Comparison of ENCODE assay signal across 8 cellular contexts in the genomic region with DNA sequence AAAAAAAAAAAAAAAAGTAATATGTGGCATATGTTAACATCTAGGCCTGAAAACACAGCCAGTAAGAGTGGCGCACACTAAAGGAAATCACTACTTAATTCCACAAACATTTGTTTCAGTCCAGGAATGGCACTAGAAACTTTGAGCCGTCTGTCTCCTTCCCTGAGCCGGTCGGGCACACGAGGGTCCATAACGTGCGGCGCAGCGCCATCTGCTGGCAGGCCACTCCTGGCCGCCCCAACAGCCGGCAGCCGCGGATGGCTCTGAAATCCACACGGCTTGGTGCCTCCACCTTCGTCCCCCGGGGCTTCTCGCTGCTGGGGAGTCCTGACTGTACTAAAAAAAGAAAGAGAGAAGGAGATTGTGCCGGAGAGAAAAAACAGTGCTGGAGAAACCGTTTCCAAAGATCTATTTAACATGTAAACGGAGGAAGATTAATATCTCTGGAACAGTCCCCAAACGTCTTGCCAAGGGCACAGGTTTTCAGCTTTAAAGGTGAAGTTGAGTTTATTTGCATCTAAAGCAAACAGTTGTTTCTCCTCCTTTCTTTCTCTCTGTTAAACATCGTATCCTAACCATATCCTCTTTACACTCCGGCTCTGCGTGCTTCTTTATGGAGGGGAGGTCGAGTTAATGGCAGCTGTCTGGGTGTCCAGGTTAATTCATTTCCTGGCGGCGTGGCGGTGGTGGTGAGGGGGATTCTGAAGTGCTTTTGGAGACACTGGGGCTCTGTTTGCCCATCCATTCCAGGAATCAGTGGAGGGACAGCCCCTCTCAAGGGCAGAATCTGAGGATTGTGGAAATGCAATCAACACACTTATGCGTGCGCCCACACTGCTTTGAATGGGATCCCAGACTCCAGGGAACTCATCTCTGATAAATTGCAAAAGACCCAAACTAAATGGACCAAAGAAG.
DNase-seq lines count a peak whose midpoint lies in the region; ATAC-seq lines count a peak whose summit lies in the region.

No MANE protein-coding gene starts in this region.

- H4K12ac ChIP-seq in trophoblast cell (ENCODE audit: low read depth, low read length) = no peak overlapping the region

- no peak overlapping the region for H3K4me3 ChIP-seq in trophoblast cell (ENCODE audit: low read depth, low read length)

- no peaks in the 10 kb centered on the region for H3K79me2 ChIP-seq in trophoblast cell (ENCODE audit: control insufficient read depth, insufficient read depth, low read length, poor library complexity)

- no peaks in the 10 kb centered on the region for H3K4me1 ChIP-seq in trophoblast cell (ENCODE audit: control insufficient read depth in 1 of 2, insufficient read depth in 2 of 2, low read length in 2 of 2)

- H3K18ac ChIP-seq in trophoblast cell (ENCODE audit: low read length) = no peak overlapping the region

- no peak overlapping the region for H2BK12ac ChIP-seq in trophoblast cell (ENCODE audit: low read length)

- DNase-seq in DMS53 treated with DMSO at 0.1 percent for 48 hours (lab: John Stamatoyannopoulos, UW; ENCODE audit: unreplicated experiment) (peak; percentile 49), NCI-H82 (lab: John Stamatoyannopoulos, UW) (peak; percentile 91), germinal center (ENCODE audit: low spot score) (peak; percentile 50), trophoblast cell (peak; percentile 31 to 64), cerebellar nuclear complex (lab: John Stamatoyannopoulos, UW) (no peak)
- DNase-seq in activated T-cell treated with anti-CD3 and anti-CD28 coated beads, Interleukin-2, amount 50 U/mL, for 48 hours = peak; percentile 62 to 73

- H2AFZ ChIP-seq in trophoblast cell (ENCODE audit: insufficient read depth, low read length, poor library complexity) = no peak overlapping the region

- no peak overlapping the region for H3K23ac ChIP-seq in trophoblast cell (ENCODE audit: low read length)

- WGBS in trophoblast cell (ENCODE audit: extremely low coverage, insufficient coverage, insufficient read length) = no CpG with 5 or more reads among the region's 30 CpGs

- H3K36me3 ChIP-seq in trophoblast cell (ENCODE audit: control insufficient read depth in 1 of 2, insufficient read depth in 2 of 2, low read length in 2 of 2) = no peaks in the 10 kb centered on the region

- no peak overlapping the region for H3K9ac ChIP-seq in trophoblast cell (ENCODE audit: low read length)

- no peak overlapping the region for H2AK5ac ChIP-seq in trophoblast cell (ENCODE audit: low read length)

- H3K14ac ChIP-seq in trophoblast cell (ENCODE audit: low read length) = no peak overlapping the region

- no peak overlapping the region for H2BK120ac ChIP-seq in trophoblast cell (ENCODE audit: insufficient read depth, low read length, poor library complexity)

- H3K4me2 ChIP-seq in trophoblast cell (ENCODE audit: low read length) = peak overlapping the region; percentile 19

- H4K91ac ChIP-seq in trophoblast cell (ENCODE audit: low read depth, low read length) = no peak overlapping the region

- H3K27ac ChIP-seq in trophoblast cell (ENCODE audit: low read depth, low read length) = no peak overlapping the region

- H3K9me3 ChIP-seq in trophoblast cell (ENCODE audit: insufficient read depth, low read depth, low read length) = no peaks in the 10 kb centered on the region

- H2BK5ac ChIP-seq in trophoblast cell (ENCODE audit: low read depth, low read length, poor library complexity) = no peak overlapping the region

- no peak overlapping the region for H3K4ac ChIP-seq in trophoblast cell (ENCODE audit: low read depth, low read length)

- no peaks in the 10 kb centered on the region for H3K79me1 ChIP-seq in trophoblast cell (ENCODE audit: low read length)

- no peak overlapping the region for H4K8ac ChIP-seq in trophoblast cell (ENCODE audit: low read depth, low read length)

- peak; percentile 92 for ATAC-seq in GM19467 (IDR thresholded peaks at IDR 0.05; ENCODE audit: unreplicated experiment)
- peak; percentile 90 for ATAC-seq in HG03571 (IDR thresholded peaks at IDR 0.05; ENCODE audit: unreplicated experiment)

- H3K27me3 ChIP-seq in trophoblast cell (ENCODE audit: insufficient read depth, low read length) = no peaks in the 10 kb centered on the region

Comparison
In these comparisons a context has a peak if more than half of its experiments do, and no peak if none do; other contexts are left out.
1. DNase-seq: peak in DMS53 treated with DMSO at 0.1 percent for 48 hours (single experiment), NCI-H82 (single experiment), activated T-cell treated with anti-CD3 and anti-CD28 coated beads, Interleukin-2, amount 50 U/mL, for 48 hours (2 of 2), germinal center (single experiment) and trophoblast cell (2 of 2); none in cerebellar nuclear complex (0 of 2).